8 cellular contexts compared by ENCODE assay signal in the genomic region with DNA sequence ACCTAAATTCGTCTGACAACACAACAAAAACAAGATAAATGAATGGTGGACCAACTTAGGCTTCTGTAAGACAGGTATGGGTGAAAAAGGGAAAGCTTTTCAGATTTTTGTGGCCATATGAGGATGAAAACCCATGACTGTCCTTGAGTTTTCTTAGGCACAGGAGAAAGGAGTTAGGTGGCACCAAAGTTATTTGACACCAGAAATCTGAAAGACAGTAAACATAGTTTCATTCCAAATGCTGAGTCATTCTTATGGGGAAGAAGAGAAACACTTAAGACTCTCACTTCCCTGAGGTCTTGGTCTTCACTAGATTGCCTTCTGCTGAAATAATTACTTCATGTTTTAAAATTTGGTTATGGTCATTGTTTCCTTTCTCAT. TPM values are rescaled to one million over a fixed set of nuclear protein-coding genes. Genes with fewer than 3 reads are reported as not detected.
DNase-seq lines count a peak whose midpoint lies in the region; ATAC-seq and TF ChIP-seq lines count a peak whose summit lies in the region.

No MANE protein-coding gene starts in this region.

- H3K27ac ChIP-seq in OCI-LY3 (ENCODE audit: low read length) (peak overlapping the region; percentile 56), fibroblast of lung (ENCODE audit: insufficient read depth, low read length) (no peak overlapping the region), vagina (no peak overlapping the region)

- H3K79me2 ChIP-seq in OCI-LY3 (ENCODE audit: low read length) (no peaks in the 10 kb centered on the region), fibroblast of lung (ENCODE audit: control insufficient read depth, insufficient read depth, low read length) (no peaks in the 10 kb centered on the region)

- H2AFZ ChIP-seq in OCI-LY3 (ENCODE audit: low read depth, low read length) (no peak overlapping the region), fibroblast of lung (ENCODE audit: low read length) (no peak overlapping the region)

- peak overlapping the region; percentile 41 for H3K4me3 ChIP-seq in OCI-LY3 (ENCODE audit: low read length)
- no peak overlapping the region for H3K4me3 ChIP-seq in fibroblast of lung (replicated peaks in 1 of 4; ENCODE audit: control extremely low read depth in 1 of 4, insufficient read depth in 1 of 4, low read depth in 3 of 4, low read length in 4 of 4)
- H3K4me3 ChIP-seq in vagina, result no peak overlapping the region

- H3K27me3 ChIP-seq in OCI-LY3 (ENCODE audit: low read depth, low read length) (no peaks in the 10 kb centered on the region), fibroblast of lung (ENCODE audit: control insufficient read depth, insufficient read depth, low read length) (no peaks in the 10 kb centered on the region), vagina (no peaks in the 10 kb centered on the region)

- H4K20me1 ChIP-seq in OCI-LY3 (ENCODE audit: insufficient read depth, low read length) (no peaks in the 10 kb centered on the region), fibroblast of lung (ENCODE audit: control insufficient read depth, extremely low read depth, insufficient read depth, low read length) (no peaks in the 10 kb centered on the region)

- no peak for TF ChIP-seq POLR2A in vagina (IDR thresholded peaks at IDR 0.05)

- intact Hi-C loops in vagina (cut with DNase I), result loop anchor here (10.0 kb wide), 1 partner anchor 86 kb away; no protein-coding TSS in a partner anchor

- ATAC-seq in GM18873 (IDR thresholded peaks at IDR 0.05; ENCODE audit: low FRiP score, unreplicated experiment), result peak; percentile 62
- peak; percentile 64 for ATAC-seq in HG02981 (IDR thresholded peaks at IDR 0.05; ENCODE audit: unreplicated experiment)

- TF ChIP-seq CTCF in OCI-LY3 (IDR thresholded peaks at IDR 0.05; ENCODE audit: low read depth, low read length) (peak; percentile 25; the same call in 1 of the 2 replicates), fibroblast of lung (conservative IDR thresholded peaks at IDR 0.05 in 1 of 2, IDR thresholded peaks at IDR 0.05 in 1 of 2; ENCODE audit: low read depth in 1 of 2, low read length in 2 of 2) (no peak), vagina (IDR thresholded peaks at IDR 0.05) (no peak)

- H3K36me3 ChIP-seq in OCI-LY3 (replicated peaks; ENCODE audit: low read depth, low read length), result no peaks in the 10 kb centered on the region
- no peaks in the 10 kb centered on the region for H3K36me3 ChIP-seq in fibroblast of lung (ENCODE audit: control insufficient read depth, insufficient read depth, low read length)
- no peaks in the 10 kb centered on the region for H3K36me3 ChIP-seq in vagina

- H3K4me2 ChIP-seq in OCI-LY3 (ENCODE audit: low read length) (peak overlapping the region; percentile 51), fibroblast of lung (ENCODE audit: extremely low read depth, insufficient read depth, low read length) (no peak overlapping the region)

- peak overlapping the region; percentile 17; the same call in 1 of the 2 replicates for H3K9ac ChIP-seq in OCI-LY3 (ENCODE audit: low read length)
- no peak overlapping the region for H3K9ac ChIP-seq in fibroblast of lung (ENCODE audit: insufficient read depth, low read length)

- H3K4me1 ChIP-seq in OCI-LY3 (ENCODE audit: low read length) (peaks cover 51% of the 10 kb centered on the region), fibroblast of lung (ENCODE audit: control insufficient read depth, extremely low read depth, insufficient read depth, low read length) (peaks cover 11% of the 10 kb centered on the region), vagina (peaks cover 22% of the 10 kb centered on the region)

- H3K9me3 ChIP-seq in OCI-LY3 (ENCODE audit: insufficient read depth, low read length) (no peaks in the 10 kb centered on the region), fibroblast of lung (ENCODE audit: control insufficient read depth, insufficient read depth, low read depth, low read length) (no peaks in the 10 kb centered on the region), vagina (no peaks in the 10 kb centered on the region)

- DNase-seq in A172 (ENCODE audit: low spot score) (peak; percentile 66), fibroblast of lung (ENCODE audit: low read depth in 2 of 2) (peak; percentile 68 to 73), COLO668 (lab: John Stamatoyannopoulos, UW; ENCODE audit: unreplicated experiment) (no peak), vagina (ENCODE audit: extremely low spot score in 2 of 2) (no peak)
- DNase-seq in activated effector memory CD4-positive, alpha-beta T cell treated with Interleukin-2 at 50 U/mL for 16 hours, result no peak

RNA-seq across cellular contexts. Expression of a gene that starts 5.2 kb away (rescaled TPM):
- total RNA-seq in A172 (2014; rRNA removed; shearing (Covaris generic)), result 93.5 and 114 TPM in 2 replicates
- 46.0 and 46.6 TPM in 2 replicates for total RNA-seq in fibroblast of lung
- 21.6 and 23.7 TPM in 2 replicates for polyA plus RNA-seq in fibroblast of lung
- 18.3 and 20.9 TPM in 2 replicates for polyA plus RNA-seq in fibroblast of lung (2012)
- polyA minus RNA-seq in fibroblast of lung (ENCODE audit: low replicate concordance), result 25.1 and 28.7 TPM in 2 replicates
- 30.4 TPM for total RNA-seq in vagina

Comparison
In these comparisons a context has a peak if more than half of its experiments do, and no peak if none do; other contexts are left out.
1. DNase-seq: peak in A172 (single experiment) and fibroblast of lung (2 of 2); none in COLO668 (single experiment), vagina (0 of 2) and activated effector memory CD4-positive, alpha-beta T cell treated with Interleukin-2 at 50 U/mL for 16 hours (single experiment).